15 cellular contexts compared by ENCODE assay signal in genomic region chr18:57913686-57914085, GRCh38.
DNase-seq lines count a peak whose midpoint lies in the region; ATAC-seq and TF ChIP-seq lines count a peak whose summit lies in the region.
"Had no signal": no experiment of that assay in that cellular context is flagged by ENCODE, and none has a peak within 500 bp of the region (broad histone marks: within the 10 kb centered on the region; RNA-seq: fewer than 3 reads in every experiment).

No MANE protein-coding gene starts in this region.

- H3K4me1 Mint-ChIP-seq in MCF 10A (ENCODE audit: insufficient read depth, unreplicated experiment) = peaks cover 32% of the 10 kb centered on the region
- H3K4me1 Mint-ChIP-seq in neural progenitor cell = peaks cover 7% of the 10 kb centered on the region
- peaks cover 7% of the 10 kb centered on the region for H3K4me1 Mint-ChIP-seq in CD8-positive, alpha-beta T cell (ENCODE audit: low read depth)

- H3K27me3 Mint-ChIP-seq in MCF 10A (ENCODE audit: insufficient read depth, unreplicated experiment) (no peaks in the 10 kb centered on the region), neural progenitor cell (ENCODE audit: insufficient read depth, low read depth) (peaks cover 3% of the 10 kb centered on the region)
- no peaks in the 10 kb centered on the region for H3K27me3 Mint-ChIP-seq in CD8-positive, alpha-beta T cell (ENCODE audit: low read depth)

- no peaks in the 10 kb centered on the region for H3K9me3 ChIP-seq in mammary epithelial cell (replicated peaks; ENCODE audit: insufficient read depth, low read length)
- H3K9me3 ChIP-seq in neural progenitor cell (ENCODE audit: low read depth) = no peaks in the 10 kb centered on the region
- H3K9me3 ChIP-seq in CD8-positive, alpha-beta T cell (ENCODE audit: low read length) = no peaks in the 10 kb centered on the region
- H3K9me3 ChIP-seq: BE2C, Caco-2 had no signal

- peak overlapping the region; percentile 64 for H2AFZ ChIP-seq in mammary epithelial cell (ENCODE audit: low read depth, low read length)
- H2AFZ ChIP-seq in neural progenitor cell (replicated peaks) = no peak overlapping the region

- H3K36me3 ChIP-seq in mammary epithelial cell (ENCODE audit: insufficient read depth, low read length) = no peaks in the 10 kb centered on the region
- no peaks in the 10 kb centered on the region for H3K36me3 ChIP-seq in neural progenitor cell
- no peaks in the 10 kb centered on the region for H3K36me3 ChIP-seq in CD8-positive, alpha-beta T cell (ENCODE audit: insufficient read depth, low read length)
- H3K36me3 ChIP-seq: BE2C had no signal

- intact Hi-C loops in mammary epithelial cell (cut with micrococcal nuclease) (no loop called here), MCF 10A (cut with micrococcal nuclease) (no loop called here)
- intact Hi-C loops in CD8-positive, alpha-beta T cell (cut with DNase I, micrococcal nuclease) = no loop called here

- dilution Hi-C loops in mammary epithelial cell (cut with HindIII; ENCODE audit: low sequenced_read_pairs) = no loop called here

- DNase-seq in mammary epithelial cell = no peak
- DNase-seq in MCF 10A (ENCODE audit: unreplicated experiment) = no peak
- DNase-seq in NCI-H69 (lab: John Stamatoyannopoulos, UW) = peak; percentile 65
- DNase-seq in neural progenitor cell (ENCODE audit: low spot score) = no peak
- DNase-seq in CD8-positive, alpha-beta T cell = no peak
- DNase-seq: ACHN; BE2C; C1 segment of cervical spinal cord; Caco-2; CD4-positive, CD25-positive, alpha-beta regulatory T cell; DND-41; H9; KG1 had no signal

- no TSS peak for BruUV-seq in mammary epithelial cell (replicated peaks; lab: Mats Ljungman, UMichigan)
- no TSS peak for BruUV-seq in MCF 10A (replicated peaks; lab: Mats Ljungman, UMichigan)

- CTCF ChIA-PET in mammary epithelial cell (lab: Charles Lee; ENCODE audit: low non-redundant PET) (no interaction called here), MCF 10A (lab: Yijun Ruan, JAX) (no interaction called here)
- CTCF ChIA-PET in CD8-positive, alpha-beta T cell (lab: Charles Lee) = no interaction called here

- 22% methylated on average over 5 of the region's 5 CpGs for WGBS in mammary epithelial cell (ENCODE audit: low coverage, missing lambda C conversion rate)

- TF ChIP-seq CTCF in mammary epithelial cell (conservative IDR thresholded peaks at IDR 0.05 in 1 of 2, IDR thresholded peaks at IDR 0.05 in 1 of 2; ENCODE audit: extremely low read depth in 1 of 2, insufficient read depth in 1 of 2, low read depth in 1 of 2, low read length in 2 of 2) (no peak), MCF 10A (IDR thresholded peaks at IDR 0.05; ENCODE audit: unreplicated experiment) (no peak), neural progenitor cell (IDR thresholded peaks at IDR 0.05) (no peak)
- no peak for TF ChIP-seq CTCF in CD8-positive, alpha-beta T cell (IDR thresholded peaks at IDR 0.05)

- H3K79me2 ChIP-seq in mammary epithelial cell (ENCODE audit: insufficient read depth, low read length) = no peaks in the 10 kb centered on the region
- no peaks in the 10 kb centered on the region for H3K79me2 ChIP-seq in neural progenitor cell (ENCODE audit: low read depth)

- H3K4me2 ChIP-seq in mammary epithelial cell (ENCODE audit: insufficient read depth, low read depth, low read length) (no peak overlapping the region), neural progenitor cell (no peak overlapping the region)

- POLR2A ChIA-PET in MCF 10A (lab: Yijun Ruan, JAX) = interaction anchor here (2.0 kb wide), 1 partner anchor 9 kb away, joined by 5 read pairs; no protein-coding TSS in a partner anchor
- POLR2A ChIA-PET in CD8-positive, alpha-beta T cell (lab: Charles Lee) = no interaction called here

- no peak for ATAC-seq in GM21360 (IDR thresholded peaks at IDR 0.05; ENCODE audit: unreplicated experiment)
- ATAC-seq in CD8-positive, alpha-beta T cell = no peak
- ATAC-seq: HepG2 had no signal

- H3F3A ChIP-seq in neural progenitor cell (ENCODE audit: low read depth) = no peaks in the 10 kb centered on the region

- no peaks in the 10 kb centered on the region for H3K36me3 Mint-ChIP-seq in MCF 10A (ENCODE audit: insufficient read depth, unreplicated experiment)
- H3K36me3 Mint-ChIP-seq in neural progenitor cell = no peaks in the 10 kb centered on the region
- H3K36me3 Mint-ChIP-seq in CD8-positive, alpha-beta T cell = no peaks in the 10 kb centered on the region
- H3K36me3 Mint-ChIP-seq: CD4-positive, CD25-positive, alpha-beta regulatory T cell had no signal

- H3K27ac ChIP-seq in mammary epithelial cell (ENCODE audit: insufficient read depth, low read depth, low read length) (no peak overlapping the region), neural progenitor cell (no peak overlapping the region)
- no peak overlapping the region for H3K27ac ChIP-seq in CD8-positive, alpha-beta T cell (ENCODE audit: low read depth, low read length)

- in situ Hi-C loops in mammary epithelial cell (cut with MboI; ENCODE audit: low sequenced_read_pairs in 2 of 2) = no loop called here

- no peak overlapping the region for H3K9ac ChIP-seq in mammary epithelial cell (ENCODE audit: insufficient read depth, low read length)
- no peak overlapping the region for H3K9ac ChIP-seq in neural progenitor cell

- peaks cover 20% of the 10 kb centered on the region for H3K4me1 ChIP-seq in mammary epithelial cell (ENCODE audit: insufficient read depth, low read length)
- peaks cover 8% of the 10 kb centered on the region for H3K4me1 ChIP-seq in neural progenitor cell
- H3K4me1 ChIP-seq in CD8-positive, alpha-beta T cell (ENCODE audit: insufficient read depth, low read length) = no peaks in the 10 kb centered on the region
- H3K4me1 ChIP-seq: BE2C, Caco-2 had no signal

- no peaks in the 10 kb centered on the region for H4K20me1 ChIP-seq in mammary epithelial cell (ENCODE audit: insufficient read depth, low read length)
- H4K20me1 ChIP-seq in neural progenitor cell (ENCODE audit: low read depth) = no peaks in the 10 kb centered on the region

- H3K27me3 ChIP-seq in mammary epithelial cell (ENCODE audit: insufficient read depth, low read length) = no peaks in the 10 kb centered on the region
- H3K27me3 ChIP-seq in neural progenitor cell = no peaks in the 10 kb centered on the region
- H3K27me3 ChIP-seq in CD8-positive, alpha-beta T cell (ENCODE audit: insufficient read depth, low read length) = no peaks in the 10 kb centered on the region
- H3K27me3 ChIP-seq: BE2C had no signal

- H3K27ac Mint-ChIP-seq in MCF 10A (ENCODE audit: low read depth, unreplicated experiment) (no peak overlapping the region), neural progenitor cell (peak overlapping the region; percentile 78)
- no peak overlapping the region for H3K27ac Mint-ChIP-seq in CD8-positive, alpha-beta T cell
- H3K27ac Mint-ChIP-seq: CD4-positive, CD25-positive, alpha-beta regulatory T cell had no signal

- H3K4me3 Mint-ChIP-seq in MCF 10A (ENCODE audit: unreplicated experiment) (no peak overlapping the region), neural progenitor cell (no peak overlapping the region)
- H3K4me3 Mint-ChIP-seq in CD8-positive, alpha-beta T cell = no peak overlapping the region
- H3K4me3 Mint-ChIP-seq: H9 had no signal

- H3K4me3 ChIP-seq in mammary epithelial cell (replicated peaks in 1 of 3; ENCODE audit: insufficient read depth in 1 of 3, low read depth in 2 of 3, low read length in 3 of 3) = no peak overlapping the region
- no peak overlapping the region for H3K4me3 ChIP-seq in neural progenitor cell
- no peak overlapping the region for H3K4me3 ChIP-seq in CD8-positive, alpha-beta T cell (ENCODE audit: low read depth, low read length)

- H3K9me3 Mint-ChIP-seq in MCF 10A (ENCODE audit: unreplicated experiment) = no peaks in the 10 kb centered on the region
- H3K9me3 Mint-ChIP-seq in neural progenitor cell = peaks cover 4% of the 10 kb centered on the region
- no peaks in the 10 kb centered on the region for H3K9me3 Mint-ChIP-seq in CD8-positive, alpha-beta T cell
- H3K9me3 Mint-ChIP-seq: H9 had no signal
